ENCODE assay signal across 20 cellular contexts in the genomic region with DNA sequence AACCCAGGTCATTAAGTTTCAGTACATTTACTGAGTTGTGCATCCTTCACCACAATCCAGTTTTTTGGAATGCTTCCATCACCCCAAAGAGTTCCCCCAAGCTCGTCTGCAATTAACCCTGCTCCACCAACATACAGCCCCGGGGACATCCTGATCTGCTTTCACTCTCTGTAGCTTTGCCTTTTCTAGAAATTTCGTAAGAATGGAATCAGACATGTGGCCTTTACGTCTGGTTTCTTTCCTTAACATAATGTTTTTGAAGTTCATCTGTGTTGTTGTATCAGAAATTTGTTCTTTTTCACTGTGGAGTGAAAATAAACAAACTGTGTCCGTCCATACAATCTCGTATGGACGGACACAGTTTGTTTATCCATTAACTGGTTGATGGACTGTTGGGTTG. TPM values are rescaled to one million over a fixed set of nuclear protein-coding genes. Genes with fewer than 3 reads are reported as not detected.
"Had no signal": no experiment of that assay in that cellular context is flagged by ENCODE, and none has a peak within 500 bp of the region (broad histone marks: within the 10 kb centered on the region; RNA-seq: fewer than 3 reads in every experiment).

No MANE protein-coding gene starts in this region.

- H3K4me3 ChIP-seq: cardiac muscle cell, left ventricle myocardium inferior, pancreas, psoas muscle, upper lobe of right lung had no signal

- DNase-seq: activated CD4-positive, alpha-beta T cell treated with anti-CD3 and anti-CD28 coated beads for 1 hour; activated naive CD4-positive, alpha-beta T cell treated with Interleukin-2 at 50 U/mL for 16 hours; activated T-cell treated with anti-CD3 and anti-CD28 coated beads, Interleukin-2, amount 50 U/mL, for 1 hour; amniotic stem cell; effector CD4-positive, alpha-beta T cell; erythroblast; hippocampal formation; left ventricle myocardium inferior; naive thymus-derived CD8-positive, alpha-beta T cell; pancreas; psoas muscle; right cardiac atrium; stimulated activated CD4-positive, alpha-beta T cell treated with anti-CD3 and anti-CD28 coated beads, Interleukin-4, amount 100 ng/mL, for 24 hours; stimulated activated naive CD4-positive, alpha-beta T cell treated with Interleukin-2 at 50 U/mL for 16 hours; T-helper 1 cell; upper lobe of right lung had no signal

- ATAC-seq: naive thymus-derived CD8-positive, alpha-beta T cell; pancreas; psoas muscle; right cardiac atrium; upper lobe of right lung had no signal

- H3K27ac ChIP-seq: cardiac muscle cell, left ventricle myocardium inferior, psoas muscle, upper lobe of right lung had no signal

- H3K36me3 ChIP-seq: cardiac muscle cell, left ventricle myocardium inferior, pancreas, upper lobe of right lung had no signal

- H3K9me3 ChIP-seq: left ventricle myocardium inferior, pancreas, psoas muscle, upper lobe of right lung had no signal

- H3K27me3 ChIP-seq: pancreas, upper lobe of right lung had no signal

- H3K9me3 Mint-ChIP-seq: dendritic cell treated with granulocyte-macrophage colony-stimulating factor and Interleukin-4, amounts not matched to agents 40 ng/mL and 50 ng/mL, for 4 days; naive thymus-derived CD8-positive, alpha-beta T cell had no signal

- H3K27ac Mint-ChIP-seq: dendritic cell treated with granulocyte-macrophage colony-stimulating factor and Interleukin-4, amounts not matched to agents 40 ng/mL and 50 ng/mL, for 4 days; mesothelial cell of epicardium had no signal

- H3K36me3 Mint-ChIP-seq: mesothelial cell of epicardium had no signal

- H3K4me3 Mint-ChIP-seq: dendritic cell treated with granulocyte-macrophage colony-stimulating factor and Interleukin-4, amounts not matched to agents 40 ng/mL and 50 ng/mL, for 4 days; mesothelial cell of epicardium had no signal

RNA-seq across cellular contexts. Expression of a gene that starts 27.0 kb away (rescaled TPM):
- total RNA-seq: lung microvascular endothelial cell; naive thymus-derived CD8-positive, alpha-beta T cell had no signal

RNA-seq across cellular contexts. Expression of a gene that starts 33.1 kb away (rescaled TPM):
- total RNA-seq: lung microvascular endothelial cell; naive thymus-derived CD8-positive, alpha-beta T cell had no signal
